8 cellular contexts compared by ENCODE assay signal in genomic region chr17:8120520-8121443, GRCh38. TPM values are rescaled to one million over a fixed set of nuclear protein-coding genes. Genes with fewer than 3 reads are reported as not detected.
DNase-seq lines count a peak whose midpoint lies in the region; ATAC-seq and TF ChIP-seq lines count a peak whose summit lies in the region.

No MANE protein-coding gene starts in this region.

- POLR2A ChIA-PET in activated naive CD8-positive, alpha-beta T cell treated with anti-CD3 and anti-CD28 coated beads, Interleukin-2, amount 10 ng/mL, durations not matched to agents 7 days and 5 days (lab: Charles Lee): interaction anchor here (0.9 to 4.3 kb wide), 11 partner anchors 36 to 174 kb away, joined by 3 to 34 read pairs (median 10); partner anchors contain the start of genes AURKB, BORCS6, CTC1 and SLC25A35

- H3K27ac Mint-ChIP-seq in activated naive CD8-positive, alpha-beta T cell treated with anti-CD3 and anti-CD28 coated beads, Interleukin-2, amount 10 ng/mL, durations not matched to agents 7 days and 5 days: peak overlapping the region; percentile 92

- no peaks in the 10 kb centered on the region for H3K9me3 ChIP-seq in SK-N-MC (ENCODE audit: low read depth, low read length)
- H3K9me3 ChIP-seq in left ventricle myocardium inferior (replicated peaks): no peaks in the 10 kb centered on the region

- H3K27me3 ChIP-seq in left ventricle myocardium inferior (ENCODE audit: low read depth): peaks cover 51% of the 10 kb centered on the region

- H3K27ac ChIP-seq in SK-N-MC (peak overlapping the region; percentile 73), left ventricle myocardium inferior (replicated peaks) (peak overlapping the region; percentile 85)

- DNase-seq in DMS79 (lab: John Stamatoyannopoulos, UW) (peak; percentile 60), SK-N-MC (ENCODE audit: low read depth, low spot score) (no peak), left ventricle myocardium inferior (no peak), putamen (ENCODE audit: low spot score) (peak; percentile 64), amniotic stem cell (lab: John Stamatoyannopoulos, UW) (no peak)
- DNase-seq in Jurkat, Clone E6-1 (ENCODE audit: low read depth, low spot score): peak; percentile 75
- DNase-seq in activated naive CD8-positive, alpha-beta T cell treated with anti-CD3 and anti-CD28 coated beads, Interleukin-2, amount 10 ng/mL, durations not matched to agents 7 days and 5 days: peak; percentile 81

- H3K9ac ChIP-seq in SK-N-MC (ENCODE audit: insufficient read length): peak overlapping the region; percentile 62

- peaks cover 4% of the 10 kb centered on the region for H3K36me3 Mint-ChIP-seq in activated naive CD8-positive, alpha-beta T cell treated with anti-CD3 and anti-CD28 coated beads, Interleukin-2, amount 10 ng/mL, durations not matched to agents 7 days and 5 days

- peak overlapping the region; percentile 91 for H3K4me3 Mint-ChIP-seq in activated naive CD8-positive, alpha-beta T cell treated with anti-CD3 and anti-CD28 coated beads, Interleukin-2, amount 10 ng/mL, durations not matched to agents 7 days and 5 days

- H3K36me3 ChIP-seq in SK-N-MC (ENCODE audit: insufficient read depth, low read length): no peaks in the 10 kb centered on the region
- H3K36me3 ChIP-seq in left ventricle myocardium inferior: no peaks in the 10 kb centered on the region

- H3K4me1 Mint-ChIP-seq in activated naive CD8-positive, alpha-beta T cell treated with anti-CD3 and anti-CD28 coated beads, Interleukin-2, amount 10 ng/mL, durations not matched to agents 7 days and 5 days: peaks cover 61% of the 10 kb centered on the region

- intact Hi-C loops in left ventricle myocardium inferior (cut with micrococcal nuclease): loop anchor here (10.0 kb wide), 1 partner anchor 64 kb away; no protein-coding TSS in a partner anchor

- peak; percentile 34 for TF ChIP-seq CTCF in left ventricle myocardium inferior (IDR thresholded peaks at IDR 0.05; ENCODE audit: borderline replicate concordance)

- H3K9me3 Mint-ChIP-seq in activated naive CD8-positive, alpha-beta T cell treated with anti-CD3 and anti-CD28 coated beads, Interleukin-2, amount 10 ng/mL, durations not matched to agents 7 days and 5 days: no peaks in the 10 kb centered on the region

- peaks cover 58% of the 10 kb centered on the region for H3K27me3 Mint-ChIP-seq in activated naive CD8-positive, alpha-beta T cell treated with anti-CD3 and anti-CD28 coated beads, Interleukin-2, amount 10 ng/mL, durations not matched to agents 7 days and 5 days

- H3K4me3 ChIP-seq in Jurkat, Clone E6-1 (ENCODE audit: low read length): peak overlapping the region; percentile 83
- H3K4me3 ChIP-seq in SK-N-MC: peak overlapping the region; percentile 97
- H3K4me3 ChIP-seq in left ventricle myocardium inferior: peak overlapping the region; percentile 84

- peaks cover 76% of the 10 kb centered on the region for H3K4me1 ChIP-seq in left ventricle myocardium inferior

- ATAC-seq in activated naive CD8-positive, alpha-beta T cell treated with anti-CD3 and anti-CD28 coated beads, Interleukin-2, amount 10 ng/mL, durations not matched to agents 7 days and 5 days (ENCODE audit: low read depth): peak; percentile 11
- no peak for ATAC-seq in GM21723 (IDR thresholded peaks at IDR 0.05; ENCODE audit: unreplicated experiment)

RNA-seq across cellular contexts. Expression of gene ALOXE3, which starts 2.5 kb away (rescaled TPM):
- polyA plus RNA-seq in Jurkat, Clone E6-1 (2012; ENCODE audit: insufficient read depth, insufficient read length): 0.38 TPM
- total RNA-seq in activated naive CD8-positive, alpha-beta T cell treated with anti-CD3 and anti-CD28 coated beads, Interleukin-2, amount 10 ng/mL, durations not matched to agents 7 days and 5 days: not detected
- total RNA-seq in left ventricle myocardium inferior: not detected

RNA-seq across cellular contexts. Expression of gene HES7, which starts 3.1 kb away (rescaled TPM):
- 2.3 TPM for polyA plus RNA-seq in Jurkat, Clone E6-1 (2012; ENCODE audit: insufficient read depth, insufficient read length)
- total RNA-seq in activated naive CD8-positive, alpha-beta T cell treated with anti-CD3 and anti-CD28 coated beads, Interleukin-2, amount 10 ng/mL, durations not matched to agents 7 days and 5 days: under 1 TPM; 0.23 to 0.75 TPM
- total RNA-seq in left ventricle myocardium inferior: not detected

RNA-seq across cellular contexts. Expression of gene PER1, which starts 31.4 kb away (rescaled TPM):
- polyA plus RNA-seq in Jurkat, Clone E6-1 (2012; ENCODE audit: insufficient read depth, insufficient read length): 27.8 TPM
- total RNA-seq in activated naive CD8-positive, alpha-beta T cell treated with anti-CD3 and anti-CD28 coated beads, Interleukin-2, amount 10 ng/mL, durations not matched to agents 7 days and 5 days: 10 to 100 TPM; 52.7 to 53.6 TPM
- 109 TPM for total RNA-seq in left ventricle myocardium inferior

RNA-seq across cellular contexts. Expression of gene ALOX12B, which starts 33.3 kb away (rescaled TPM):
- polyA plus RNA-seq in Jurkat, Clone E6-1 (2012; ENCODE audit: insufficient read depth, insufficient read length): 1.7 TPM
- total RNA-seq in activated naive CD8-positive, alpha-beta T cell treated with anti-CD3 and anti-CD28 coated beads, Interleukin-2, amount 10 ng/mL, durations not matched to agents 7 days and 5 days: under 1 TPM; 0.65 to 0.97 TPM
- total RNA-seq in left ventricle myocardium inferior: not detected

RNA-seq across cellular contexts. Expression of gene VAMP2, which starts 42.0 kb away (rescaled TPM):
- 42.6 TPM for polyA plus RNA-seq in Jurkat, Clone E6-1 (2012; ENCODE audit: insufficient read depth, insufficient read length)
- 100 to 1,000 TPM; 116 to 118 TPM for total RNA-seq in activated naive CD8-positive, alpha-beta T cell treated with anti-CD3 and anti-CD28 coated beads, Interleukin-2, amount 10 ng/mL, durations not matched to agents 7 days and 5 days
- total RNA-seq in left ventricle myocardium inferior: 59.6 TPM

Comparison
In these comparisons a context has a peak if more than half of its experiments do, and no peak if none do; other contexts are left out.
1. DNase-seq: peak in DMS79 (single experiment), Jurkat, Clone E6-1 (single experiment), activated naive CD8-positive, alpha-beta T cell treated with anti-CD3 and anti-CD28 coated beads, Interleukin-2, amount 10 ng/mL, durations not matched to agents 7 days and 5 days (single experiment) and putamen (single experiment); none in SK-N-MC (single experiment), left ventricle myocardium inferior (single experiment) and amniotic stem cell (single experiment).
2. Peak in every context shown above with its lines, with median percentiles within 50 percentile points of each other: H3K4me3 ChIP-seq.